ENCODE assay signal across 1 cellular context in the genomic region with DNA sequence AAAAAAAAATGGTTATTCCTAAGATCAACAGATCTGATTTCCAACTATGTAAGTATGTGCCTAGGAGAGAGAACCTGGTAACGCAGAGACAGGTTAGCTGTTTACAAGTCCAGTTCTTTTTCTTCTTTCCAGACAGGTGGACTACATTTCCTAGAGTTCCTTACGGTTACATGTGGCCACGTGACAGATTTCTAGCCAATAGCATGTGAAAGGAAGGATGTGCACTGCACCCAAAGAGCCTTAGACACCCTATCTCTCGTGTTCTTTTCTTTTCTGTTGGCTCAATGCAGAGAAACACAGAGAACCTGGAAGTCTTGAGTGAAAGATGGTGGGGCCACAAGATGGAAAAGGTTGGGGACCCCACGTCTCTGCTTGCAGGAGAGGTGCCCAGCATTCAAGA.
TF ChIP-seq lines count a peak whose summit lies in the region.

No MANE protein-coding gene starts in this region.

TF ChIP-seq in K562, 482 proteins besides CTCF, POLR2A, EP300 and RAD21 (continued from another document):
- TF ChIP-seq, protein P1, sequence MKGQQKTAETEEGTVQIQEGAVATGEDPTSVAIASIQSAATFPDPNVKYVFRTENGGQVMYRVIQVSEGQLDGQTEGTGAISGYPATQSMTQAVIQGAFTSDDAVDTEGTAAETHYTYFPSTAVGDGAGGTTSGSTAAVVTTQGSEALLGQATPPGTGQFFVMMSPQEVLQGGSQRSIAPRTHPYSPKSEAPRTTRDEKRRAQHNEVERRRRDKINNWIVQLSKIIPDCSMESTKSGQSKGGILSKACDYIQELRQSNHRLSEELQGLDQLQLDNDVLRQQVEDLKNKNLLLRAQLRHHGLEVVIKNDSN (CRISPR knock-in tag; IDR thresholded peaks at IDR 0.05) = peak; percentile 46; the same call in 1 of the 2 replicates
- TF ChIP-seq ZNF76 (CRISPR knock-in tag; IDR thresholded peaks at IDR 0.05; ENCODE audit: borderline replicate concordance) = no peak
- TF ChIP-seq, protein P2, sequence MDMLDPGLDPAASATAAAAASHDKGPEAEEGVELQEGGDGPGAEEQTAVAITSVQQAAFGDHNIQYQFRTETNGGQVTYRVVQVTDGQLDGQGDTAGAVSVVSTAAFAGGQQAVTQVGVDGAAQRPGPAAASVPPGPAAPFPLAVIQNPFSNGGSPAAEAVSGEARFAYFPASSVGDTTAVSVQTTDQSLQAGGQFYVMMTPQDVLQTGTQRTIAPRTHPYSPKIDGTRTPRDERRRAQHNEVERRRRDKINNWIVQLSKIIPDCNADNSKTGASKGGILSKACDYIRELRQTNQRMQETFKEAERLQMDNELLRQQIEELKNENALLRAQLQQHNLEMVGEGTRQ (CRISPR knock-in tag; IDR thresholded peaks at IDR 0.05) = peak; percentile 78
- TF ChIP-seq HNRNPLL (IDR thresholded peaks at IDR 0.05; ENCODE audit: low read depth, low read length, poor library complexity, severe bottlenecking) = no peak
- TF ChIP-seq ZNF253 (CRISPR knock-in tag; conservative IDR thresholded peaks at IDR 0.05) = no peak
- no peak for TF ChIP-seq ZNF239 (CRISPR knock-in tag; IDR thresholded peaks at IDR 0.05)
- TF ChIP-seq RAD51 (IDR thresholded peaks at IDR 0.05; ENCODE audit: borderline replicate concordance, low read depth) = peak; percentile 63; the same call in 1 of the 2 replicates
- TF ChIP-seq STAG1 (CRISPR knock-in tag; IDR thresholded peaks at IDR 0.05; ENCODE audit: borderline replicate concordance) = no peak
TF ChIP-seq in K562: peak in this region for 5.
